Comparison of ENCODE assay signal across 8 cellular contexts in the genomic region with DNA sequence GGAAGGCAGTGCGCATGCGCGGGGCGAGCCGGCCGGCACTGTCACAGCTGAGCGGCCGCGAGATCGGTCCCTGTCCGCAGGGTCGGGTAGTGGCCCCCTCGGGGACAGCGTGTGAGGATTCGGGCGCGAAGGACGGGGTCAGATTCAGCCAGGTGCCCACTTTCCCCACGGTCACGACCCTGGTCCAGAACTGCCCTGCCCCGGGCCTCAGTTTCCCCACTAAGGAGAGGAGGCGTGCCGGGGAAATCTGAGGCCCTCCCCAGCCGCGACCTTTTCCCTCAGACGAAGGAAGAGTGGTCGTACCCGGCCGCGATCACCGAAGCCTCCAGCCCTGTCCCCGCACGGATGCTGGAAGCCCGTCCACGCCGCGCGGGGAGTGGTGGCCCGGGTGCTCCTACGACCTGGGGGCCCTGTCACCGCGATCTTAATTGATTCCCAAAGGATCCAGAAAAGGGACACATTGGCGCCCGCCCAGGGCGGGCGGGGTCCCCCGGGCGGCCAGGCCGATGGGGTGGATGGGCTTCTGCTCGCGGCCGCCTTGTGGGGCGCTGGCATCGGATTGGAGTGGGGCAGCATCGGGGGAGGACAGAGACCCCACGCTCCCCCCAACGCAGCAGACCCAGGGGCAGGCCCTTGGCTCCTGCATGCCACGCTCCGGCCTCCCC. TPM values are rescaled to one million over a fixed set of nuclear protein-coding genes. Genes with fewer than 3 reads are reported as not detected.
A peak's percentile ranks its signal among the peaks of the same experiment; 100 is the strongest.
DNase-seq lines count a peak whose midpoint lies in the region; ATAC-seq and TF ChIP-seq lines count a peak whose summit lies in the region.

No MANE protein-coding gene starts in this region.

- TF ChIP-seq CTCF in GM12875 (IDR thresholded peaks at IDR 0.05; ENCODE audit: borderline replicate concordance, insufficient read depth, low read depth, low read length) (no peak), RWPE2 (IDR thresholded peaks at IDR 0.05; ENCODE audit: poor library complexity, severe bottlenecking) (no peak), fibroblast of lung (conservative IDR thresholded peaks at IDR 0.05 in 1 of 2, IDR thresholded peaks at IDR 0.05 in 1 of 2; ENCODE audit: low read depth in 1 of 2, low read length in 2 of 2) (no peak)

- no peaks in the 10 kb centered on the region for H3K36me3 ChIP-seq in RWPE2 (ENCODE audit: low read depth)
- no peaks in the 10 kb centered on the region for H3K36me3 ChIP-seq in fibroblast of lung (ENCODE audit: control insufficient read depth, insufficient read depth, low read length)

- H3K27ac ChIP-seq in RWPE2 (ENCODE audit: poor library complexity, severe bottlenecking) (peak overlapping the region; percentile 90), fibroblast of lung (ENCODE audit: insufficient read depth, low read length) (peak overlapping the region; percentile 43)

- peak overlapping the region; percentile 60 for H3K4me3 ChIP-seq in GM12875 (ENCODE audit: low read depth, low read length)
- peak overlapping the region; percentile 43 for H3K4me3 ChIP-seq in RWPE2 (ENCODE audit: severe bottlenecking)
- H3K4me3 ChIP-seq in fibroblast of lung (replicated peaks in 1 of 4; ENCODE audit: control extremely low read depth in 1 of 4, insufficient read depth in 1 of 4, low read depth in 3 of 4, low read length in 4 of 4), result peak overlapping the region; percentile 50 to 76 (median 58)

- ATAC-seq in RWPE2 (ENCODE audit: low read depth) (no peak), HG02884 (IDR thresholded peaks at IDR 0.05; ENCODE audit: unreplicated experiment) (no peak)

- peak overlapping the region; percentile 76 for H2AFZ ChIP-seq in fibroblast of lung (ENCODE audit: low read length)

- H3K4me1 ChIP-seq in RWPE2 (ENCODE audit: insufficient read depth, poor library complexity, severe bottlenecking) (no peaks in the 10 kb centered on the region), fibroblast of lung (ENCODE audit: control insufficient read depth, extremely low read depth, insufficient read depth, low read length) (peaks cover 2% of the 10 kb centered on the region)

- intact Hi-C loops in posterior vena cava (cut with DNase I), result no loop called here

- H3K9ac ChIP-seq in fibroblast of lung (ENCODE audit: insufficient read depth, low read length), result peak overlapping the region; percentile 67

- H3K27me3 ChIP-seq in RWPE2 (ENCODE audit: insufficient read depth, poor library complexity, severe bottlenecking), result no peaks in the 10 kb centered on the region
- no peaks in the 10 kb centered on the region for H3K27me3 ChIP-seq in fibroblast of lung (ENCODE audit: control insufficient read depth, insufficient read depth, low read length)

- no peaks in the 10 kb centered on the region for H3K9me3 ChIP-seq in RWPE2 (ENCODE audit: severe bottlenecking)
- no peaks in the 10 kb centered on the region for H3K9me3 ChIP-seq in fibroblast of lung (ENCODE audit: control insufficient read depth, insufficient read depth, low read depth, low read length)

- DNase-seq in RWPE2 (ENCODE audit: low spot score), result no peak
- DNase-seq in fibroblast of lung (ENCODE audit: low read depth in 2 of 2), result no peak
- peak; percentile 83 for DNase-seq in posterior vena cava (ENCODE audit: low spot score)
- DNase-seq in NCI-H2227 treated with DMSO at 0.1 percent for 48 hours (lab: John Stamatoyannopoulos, UW), result no peak
- no peak for DNase-seq in germinal center (ENCODE audit: low spot score)
- DNase-seq in NCI-H446 (lab: John Stamatoyannopoulos, UW), result no peak

- no peaks in the 10 kb centered on the region for H3K79me2 ChIP-seq in fibroblast of lung (ENCODE audit: control insufficient read depth, insufficient read depth, low read length)

- no peaks in the 10 kb centered on the region for H4K20me1 ChIP-seq in fibroblast of lung (ENCODE audit: control insufficient read depth, extremely low read depth, insufficient read depth, low read length)

- peak overlapping the region; percentile 94 for H3K4me2 ChIP-seq in fibroblast of lung (ENCODE audit: extremely low read depth, insufficient read depth, low read length)

RNA-seq across cellular contexts. Expression of gene SRL, which starts 57.7 kb away (rescaled TPM):
- total RNA-seq in fibroblast of lung (under 0.01 and 0.17 TPM in 2 replicates), posterior vena cava (1 to 10 TPM; 4.1 to 4.6 TPM)
- 0.07 TPM in 2 replicates for polyA plus RNA-seq in fibroblast of lung
- 0.03 and 0.06 TPM in 2 replicates for polyA plus RNA-seq in fibroblast of lung (2012)
- polyA minus RNA-seq in fibroblast of lung (ENCODE audit: low replicate concordance), result not detected in 2 replicates
